In genomic region chr1:173881117-173881516, GRCh38 we compare ENCODE assay signal across 5 cellular contexts. TPM values are rescaled to one million over a fixed set of nuclear protein-coding genes. Genes with fewer than 3 reads are reported as not detected.
"Had no signal": no experiment of that assay in that cellular context is flagged by ENCODE, and none has a peak within 500 bp of the region (broad histone marks: within the 10 kb centered on the region; RNA-seq: fewer than 3 reads in every experiment).

No MANE protein-coding gene starts in this region.

RNA-seq across cellular contexts. Expression of gene SERPINC1, which starts 36.0 kb away (rescaled TPM):
- total RNA-seq: GM23248, GM23338, H1, H4, H9 had no signal
- polyA plus RNA-seq: GM23248, GM23338 had no signal
